Comparison of ENCODE assay signal across 8 cellular contexts in the genomic region with DNA sequence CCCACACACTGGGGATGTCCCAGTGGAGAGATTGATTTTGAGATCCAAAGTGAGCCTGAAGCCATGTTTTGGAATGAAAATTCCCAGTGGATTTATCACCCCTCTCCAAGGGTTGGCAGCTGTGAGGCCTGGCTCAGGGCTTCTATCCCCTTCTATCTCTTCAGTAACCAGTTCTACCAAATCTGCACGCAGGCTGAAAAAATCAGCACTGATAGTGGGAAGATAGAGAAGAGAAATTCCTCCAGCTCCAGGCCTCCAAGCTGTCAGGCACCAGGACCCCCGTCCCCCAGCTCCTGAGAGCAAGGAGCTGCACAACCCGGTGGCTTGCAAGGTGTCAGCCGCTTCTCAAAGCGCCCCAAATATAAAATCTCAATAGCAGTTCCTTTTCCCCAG. TPM values are rescaled to one million over a fixed set of nuclear protein-coding genes. Genes with fewer than 3 reads are reported as not detected.
DNase-seq lines count a peak whose midpoint lies in the region; ATAC-seq and TF ChIP-seq lines count a peak whose summit lies in the region.

No MANE protein-coding gene starts in this region.

- no peak for DNase-seq in stimulated activated naive CD8-positive, alpha-beta T cell treated with anti-CD3 and anti-CD28 coated beads, Interleukin-15, Interleukin-2, amounts not matched to agents 100 U/mL and 50 U/mL, for 24 hours
- DNase-seq in brain microvascular endothelial cell: no peak
- DNase-seq in NK-92 (lab: John Stamatoyannopoulos, UW; ENCODE audit: unreplicated experiment): no peak
- DNase-seq in DMS79 treated with DMSO at 0.1 percent for 48 hours (lab: John Stamatoyannopoulos, UW): no peak

- no peaks in the 10 kb centered on the region for H3K36me3 ChIP-seq in brain microvascular endothelial cell (replicated peaks)

- H3K27me3 ChIP-seq in brain microvascular endothelial cell (replicated peaks) (no peaks in the 10 kb centered on the region), mononuclear cell (ENCODE audit: insufficient read depth, low read length) (no peaks in the 10 kb centered on the region)

- H3K4me3 ChIP-seq in brain microvascular endothelial cell (ENCODE audit: low read depth, low read length) (peak overlapping the region; percentile 80), mononuclear cell (ENCODE audit: low read length) (peak overlapping the region; percentile 88)

- peak overlapping the region; percentile 91 for H3K4me3 Mint-ChIP-seq in stimulated activated naive CD8-positive, alpha-beta T cell treated with anti-CD3 and anti-CD28 coated beads, Interleukin-15, Interleukin-2, amounts not matched to agents 100 ng/mL and 50 ng/mL, for 24 hours

- H3K36me3 Mint-ChIP-seq in stimulated activated naive CD8-positive, alpha-beta T cell treated with anti-CD3 and anti-CD28 coated beads, Interleukin-15, Interleukin-2, amounts not matched to agents 100 ng/mL and 50 ng/mL, for 24 hours (ENCODE audit: low read depth): peaks cover 25% of the 10 kb centered on the region

- in situ Hi-C loops in brain microvascular endothelial cell (cut with HindIII; ENCODE audit: low pct_ligation_motif_present, low sequenced_read_pairs): no loop called here

- no peaks in the 10 kb centered on the region for H3K27me3 Mint-ChIP-seq in stimulated activated naive CD8-positive, alpha-beta T cell treated with anti-CD3 and anti-CD28 coated beads, Interleukin-15, Interleukin-2, amounts not matched to agents 100 ng/mL and 50 ng/mL, for 24 hours

- no peak for TF ChIP-seq CTCF in brain microvascular endothelial cell (IDR thresholded peaks at IDR 0.05; ENCODE audit: low read depth, low read length, missing control alignments)

- no peak overlapping the region for H3K27ac ChIP-seq in brain microvascular endothelial cell

- ATAC-seq in stimulated activated naive CD8-positive, alpha-beta T cell treated with anti-CD3 and anti-CD28 coated beads, Interleukin-15, Interleukin-2, amounts not matched to agents 100 U/mL and 50 U/mL, for 24 hours: no peak
- ATAC-seq in HG03095 (IDR thresholded peaks at IDR 0.05; ENCODE audit: unreplicated experiment) (no peak), GM19023 (IDR thresholded peaks at IDR 0.05; ENCODE audit: unreplicated experiment) (no peak)

- H3K4me1 ChIP-seq in mononuclear cell (ENCODE audit: insufficient read depth, low read length): peaks cover 77% of the 10 kb centered on the region

- H3K9me3 ChIP-seq in mononuclear cell (ENCODE audit: low read depth, low read length): no peaks in the 10 kb centered on the region

- peak overlapping the region; percentile 93 for H3K27ac Mint-ChIP-seq in stimulated activated naive CD8-positive, alpha-beta T cell treated with anti-CD3 and anti-CD28 coated beads, Interleukin-15, Interleukin-2, amounts not matched to agents 100 ng/mL and 50 ng/mL, for 24 hours

- no peaks in the 10 kb centered on the region for H3K9me3 Mint-ChIP-seq in stimulated activated naive CD8-positive, alpha-beta T cell treated with anti-CD3 and anti-CD28 coated beads, Interleukin-15, Interleukin-2, amounts not matched to agents 100 ng/mL and 50 ng/mL, for 24 hours

- H3K4me1 Mint-ChIP-seq in stimulated activated naive CD8-positive, alpha-beta T cell treated with anti-CD3 and anti-CD28 coated beads, Interleukin-15, Interleukin-2, amounts not matched to agents 100 ng/mL and 50 ng/mL, for 24 hours (ENCODE audit: low read depth): peaks cover 67% of the 10 kb centered on the region

RNA-seq across cellular contexts. Expression of a gene that starts 1.0 kb away (rescaled TPM):
- total RNA-seq in mononuclear cell: 52.7 TPM

RNA-seq across cellular contexts. Expression of a gene that starts 6.4 kb away (rescaled TPM):
- 12.0 TPM for total RNA-seq in mononuclear cell

RNA-seq across cellular contexts. Expression of a gene that starts 41.7 kb away (rescaled TPM):
- total RNA-seq in mononuclear cell: 11.1 TPM

RNA-seq across cellular contexts. Expression of a gene that starts 53.9 kb away (rescaled TPM):
- 15.1 TPM for total RNA-seq in mononuclear cell

RNA-seq across cellular contexts. Expression of a gene that starts 54.8 kb away (rescaled TPM):
- 102 TPM for total RNA-seq in mononuclear cell
